ENCODE assay signal across 13 cellular contexts in genomic region chr17:81244358-81245023, GRCh38. TPM values are rescaled to one million over a fixed set of nuclear protein-coding genes. Genes with fewer than 3 reads are reported as not detected.
DNase-seq lines count a peak whose midpoint lies in the region; ATAC-seq, FAIRE-seq and TF ChIP-seq lines count a peak whose summit lies in the region.
"Had no signal": no experiment of that assay in that cellular context is flagged by ENCODE, and none has a peak within 500 bp of the region (broad histone marks: within the 10 kb centered on the region; RNA-seq: fewer than 3 reads in every experiment).

No MANE protein-coding gene starts in this region.

- 0 out of 2 replicates have a peak overlapping the region, but pooled peaks have one; percentile 24 for H3K4me2 ChIP-seq in OCI-LY3 (ENCODE audit: low read length)

- H3K79me2 ChIP-seq in OCI-LY3 (ENCODE audit: low read length) = peaks cover 25% of the 10 kb centered on the region

- 0 out of 2 replicates have a peak overlapping the region, but pooled peaks have one; percentile 6 for H3K27ac ChIP-seq in OCI-LY3 (ENCODE audit: low read length)
- H3K27ac ChIP-seq: brain microvascular endothelial cell had no signal

- peaks cover 22% of the 10 kb centered on the region for H3K27me3 Mint-ChIP-seq in endothelial cell (ENCODE audit: unreplicated experiment)
- no peaks in the 10 kb centered on the region for H3K27me3 Mint-ChIP-seq in stimulated activated naive B cell treated with anti-CD40 and anti-IgM and Interleukin-4, amounts not matched to agents 10 μg/mL and 1 μg/mL and 100 μg/mL, for 72 hours

- H3K9ac ChIP-seq in OCI-LY3 (ENCODE audit: low read length) = no peak overlapping the region

- no peak overlapping the region for H2AFZ ChIP-seq in OCI-LY3 (ENCODE audit: low read depth, low read length)

- no peak overlapping the region for H3K27ac Mint-ChIP-seq in endothelial cell (ENCODE audit: unreplicated experiment)
- peak overlapping the region; percentile 86 for H3K27ac Mint-ChIP-seq in stimulated activated naive B cell treated with anti-CD40 and anti-IgM and Interleukin-4, amounts not matched to agents 10 μg/mL and 1 μg/mL and 100 μg/mL, for 72 hours

- H3K36me3 ChIP-seq in OCI-LY3 (replicated peaks; ENCODE audit: low read depth, low read length) = peaks cover 22% of the 10 kb centered on the region

- peaks cover 25% of the 10 kb centered on the region for H3K4me1 ChIP-seq in OCI-LY3 (ENCODE audit: low read length)

- TF ChIP-seq CTCF in OCI-LY3 (IDR thresholded peaks at IDR 0.05; ENCODE audit: low read depth, low read length) (no peak), endothelial cell (IDR thresholded peaks at IDR 0.05; ENCODE audit: unreplicated experiment) (no peak)

- peak overlapping the region; percentile 35 for H3K4me3 Mint-ChIP-seq in endothelial cell (ENCODE audit: unreplicated experiment)
- peak overlapping the region in 1 of 2 donors; percentile 10 for H3K4me3 Mint-ChIP-seq in stimulated activated naive B cell treated with anti-CD40 and anti-IgM and Interleukin-4, amounts not matched to agents 10 μg/mL and 1 μg/mL and 100 μg/mL, for 72 hours

- in situ Hi-C loops in G401 (cut with HindIII; ENCODE audit: low sequenced_read_pairs) = no loop called here

- peaks cover 7% of the 10 kb centered on the region; the same call in 1 of the 2 replicates for H4K20me1 ChIP-seq in OCI-LY3 (ENCODE audit: insufficient read depth, low read length)

- DNase-seq in Right ventricle myocardium superior (peak; percentile 34), left cardiac atrium (no peak), endothelial cell (ENCODE audit: low spot score) (no peak), NCI-H2081 treated with DMSO at 0.1 percent for 48 hours (lab: John Stamatoyannopoulos, UW) (no peak), HTR-8/SVneo (ENCODE audit: insufficient read length, low spot score) (no peak), G401 (ENCODE audit: low spot score) (no peak)
- no peak for DNase-seq in stimulated activated naive B cell treated with anti-CD40 and anti-IgM and Interleukin-4, amounts not matched to agents 10 μg/mL and 1 μg/mL and 100 μg/mL, for 72 hours
- DNase-seq: activated effector memory CD4-positive, alpha-beta T cell treated with Interleukin-2 at 50 U/mL for 16 hours; effector CD4-positive, alpha-beta T cell; MM.1S; stimulated activated CD4-positive, alpha-beta T cell treated with anti-CD3 and anti-CD28 coated beads, Interleukin-1b, Interleukin-23, amount 100 ng/mL, for 48 hours had no signal

- no peaks in the 10 kb centered on the region for H3K9me3 ChIP-seq in OCI-LY3 (ENCODE audit: insufficient read depth, low read length)

- ATAC-seq in Right ventricle myocardium superior (ENCODE audit: poor library complexity) (no peak), left cardiac atrium (no peak)
- no peak for ATAC-seq in stimulated activated naive B cell treated with anti-CD40 and anti-IgM and Interleukin-4, amounts not matched to agents 10 μg/mL and 1 μg/mL and 100 μg/mL, for 72 hours (replicated peaks)

- H3K9me3 Mint-ChIP-seq in endothelial cell (ENCODE audit: unreplicated experiment) = no peaks in the 10 kb centered on the region
- H3K9me3 Mint-ChIP-seq in stimulated activated naive B cell treated with anti-CD40 and anti-IgM and Interleukin-4, amounts not matched to agents 10 μg/mL and 1 μg/mL and 100 μg/mL, for 72 hours = no peaks in the 10 kb centered on the region

- FAIRE-seq in HTR-8/SVneo (lab: Jason Lieb, UNC) = no peak

- H3K36me3 Mint-ChIP-seq in endothelial cell (ENCODE audit: low read depth, unreplicated experiment) = peaks cover 6% of the 10 kb centered on the region
- peaks cover 30 to 43% of the 10 kb centered on the region in 2 donors for H3K36me3 Mint-ChIP-seq in stimulated activated naive B cell treated with anti-CD40 and anti-IgM and Interleukin-4, amounts not matched to agents 10 μg/mL and 1 μg/mL and 100 μg/mL, for 72 hours

- no peaks in the 10 kb centered on the region for H3K27me3 ChIP-seq in OCI-LY3 (ENCODE audit: low read depth, low read length)
- H3K27me3 ChIP-seq: brain microvascular endothelial cell had no signal

- intact Hi-C loops in Right ventricle myocardium superior (cut with DNase I) = loop anchor here (10.0 kb wide), 1 partner anchor 260 kb away; no protein-coding TSS in a partner anchor
- intact Hi-C loops in left cardiac atrium (cut with DNase I) = loop anchor here in 1 of 2 donors (5.0 kb wide), 1 partner anchor 102 kb away; no protein-coding TSS in a partner anchor

- H3K4me3 ChIP-seq in OCI-LY3 (ENCODE audit: low read length) = no peak overlapping the region

- no peaks in the 10 kb centered on the region for H3K4me1 Mint-ChIP-seq in endothelial cell (ENCODE audit: unreplicated experiment)
- H3K4me1 Mint-ChIP-seq in stimulated activated naive B cell treated with anti-CD40 and anti-IgM and Interleukin-4, amounts not matched to agents 10 μg/mL and 1 μg/mL and 100 μg/mL, for 72 hours = peaks cover 26 to 36% of the 10 kb centered on the region in 2 donors

RNA-seq across cellular contexts. Expression of gene NDUFAF8, which starts 5.4 kb away (rescaled TPM):
- total RNA-seq in Right ventricle myocardium superior (59.4 TPM), left cardiac atrium (10 to 100 TPM; 60.2 to 66.5 TPM), endothelial cell (ENCODE audit: unreplicated experiment) (31.2 TPM)
- total RNA-seq in G401 (2014; rRNA removed; shearing (Covaris generic)) = 151 and 156 TPM in 2 replicates

RNA-seq across cellular contexts. Expression of gene TEPSIN, which starts 5.6 kb away (rescaled TPM):
- 13.4 TPM for total RNA-seq in Right ventricle myocardium superior
- total RNA-seq in left cardiac atrium = 10 to 100 TPM; 12.7 to 14.0 TPM
- 43.8 TPM for total RNA-seq in endothelial cell (ENCODE audit: unreplicated experiment)
- total RNA-seq in G401 (2014; rRNA removed; shearing (Covaris generic)) = 14.4 and 18.1 TPM in 2 replicates

RNA-seq across cellular contexts. Expression of gene CEP131, which starts 21.7 kb away (rescaled TPM):
- total RNA-seq in Right ventricle myocardium superior (11.1 TPM), left cardiac atrium (1 to 10 TPM; 4.9 to 5.7 TPM), endothelial cell (ENCODE audit: unreplicated experiment) (21.1 TPM)
- total RNA-seq in G401 (2014; rRNA removed; shearing (Covaris generic)) = 24.5 and 42.0 TPM in 2 replicates

RNA-seq across cellular contexts. Expression of gene SLC38A10, which starts 50.6 kb away (rescaled TPM):
- 41.3 TPM for total RNA-seq in Right ventricle myocardium superior
- 10 to 100 TPM; 46.4 to 54.0 TPM for total RNA-seq in left cardiac atrium
- 57.2 TPM for total RNA-seq in endothelial cell (ENCODE audit: unreplicated experiment)
- 76.9 and 90.6 TPM in 2 replicates for total RNA-seq in G401 (2014; rRNA removed; shearing (Covaris generic))
